ENCODE assay signal across 1 cellular context in the genomic region with DNA sequence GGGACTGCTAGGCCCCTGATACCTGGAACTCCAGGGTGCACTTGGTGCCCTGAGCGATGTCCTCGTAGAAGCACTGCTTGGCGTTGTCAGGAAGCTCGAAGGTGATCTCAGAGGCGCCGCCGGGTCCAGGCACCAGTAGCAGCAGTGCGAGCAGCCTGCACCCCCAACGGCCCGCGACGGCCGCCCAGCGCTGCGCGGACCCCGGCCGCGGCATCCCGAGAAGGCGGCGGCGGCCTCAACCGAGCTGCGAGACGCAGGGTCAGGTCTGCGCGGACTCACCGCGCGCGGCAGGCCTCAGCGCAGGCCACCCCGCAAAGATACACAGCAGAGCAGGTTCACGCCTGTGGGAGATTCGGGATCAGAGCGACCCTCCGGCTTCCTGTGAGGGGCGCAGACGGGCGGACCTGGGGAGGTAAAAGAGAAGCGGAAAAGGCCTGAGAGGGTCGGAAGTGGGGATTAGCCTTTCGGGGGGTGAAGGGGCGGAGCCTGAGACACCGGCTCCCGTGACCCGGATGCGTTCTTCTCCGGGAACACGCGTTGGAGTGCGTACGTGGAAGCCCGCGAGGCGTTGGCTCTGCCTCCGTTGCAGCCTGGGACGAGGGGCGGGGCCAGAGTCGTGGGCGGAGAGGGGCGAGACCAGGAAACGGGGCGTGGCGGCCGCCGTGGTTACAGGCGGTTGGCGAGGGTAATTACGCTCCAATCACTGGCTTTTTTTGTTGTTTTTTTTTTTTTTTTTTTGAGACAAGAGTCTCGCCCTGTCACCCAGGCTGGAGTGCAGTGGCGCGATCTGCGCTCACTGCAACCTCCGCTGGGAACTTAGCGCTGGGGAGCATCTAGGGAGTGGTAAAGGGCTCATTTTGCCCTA.
TF ChIP-seq lines count a peak whose summit lies in the region.

A gene (minus strand): TSS at position 458 of the 865 bp plus-strand sequence. CDS start 244 bp downstream, at position 214.

TF ChIP-seq in HepG2, 621 proteins besides CTCF, POLR2A, EP300 and RAD21 (continued from another document and continues in another):
- TF ChIP-seq, protein P1, sequence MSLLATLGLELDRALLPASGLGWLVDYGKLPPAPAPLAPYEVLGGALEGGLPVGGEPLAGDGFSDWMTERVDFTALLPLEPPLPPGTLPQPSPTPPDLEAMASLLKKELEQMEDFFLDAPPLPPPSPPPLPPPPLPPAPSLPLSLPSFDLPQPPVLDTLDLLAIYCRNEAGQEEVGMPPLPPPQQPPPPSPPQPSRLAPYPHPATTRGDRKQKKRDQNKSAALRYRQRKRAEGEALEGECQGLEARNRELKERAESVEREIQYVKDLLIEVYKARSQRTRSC (CRISPR knock-in tag; IDR thresholded peaks at IDR 0.05; ENCODE audit: low read depth): peak; percentile 65; the same call in 1 of the 2 replicates
- TF ChIP-seq ZMYM4 (CRISPR knock-in tag; IDR thresholded peaks at IDR 0.05) (peak; percentile 95), POGZ (CRISPR knock-in tag; IDR thresholded peaks at IDR 0.05) (peak; percentile 78), NFE2 (CRISPR knock-in tag; IDR thresholded peaks at IDR 0.05) (no peak), ZNF678 (CRISPR knock-in tag; IDR thresholded peaks at IDR 0.05) (peak; percentile 79; the same call in 1 of the 2 replicates), ZNF446 (CRISPR knock-in tag; IDR thresholded peaks at IDR 0.05) (peak; percentile 69; the same call in 1 of the 2 replicates), PHF20 (CRISPR knock-in tag; IDR thresholded peaks at IDR 0.05) (peak; percentile 88), ZNF224 (CRISPR knock-in tag; IDR thresholded peaks at IDR 0.05) (no peak), POLR2AphosphoS5 (IDR thresholded peaks at IDR 0.05; ENCODE audit: low read depth, low read length) (peak; percentile 85), NR1H2 (CRISPR knock-in tag; IDR thresholded peaks at IDR 0.05; ENCODE audit: borderline replicate concordance, low read depth) (peak; percentile 56; the same call in 1 of the 2 replicates), ZNF354B (CRISPR knock-in tag; IDR thresholded peaks at IDR 0.05) (peak; percentile 43; the same call in 1 of the 2 replicates), MEIS2 (CRISPR knock-in tag; IDR thresholded peaks at IDR 0.05) (peak; percentile 57), SIN3B (IDR thresholded peaks at IDR 0.05; ENCODE audit: low read length) (peak; percentile 43; the same call in 1 of the 2 replicates), FOXC1 (CRISPR knock-in tag; IDR thresholded peaks at IDR 0.05; ENCODE audit: borderline replicate concordance) (0 out of 2 replicates have a peak, but pooled peaks have one; percentile 74), MIXL1 (CRISPR knock-in tag; IDR thresholded peaks at IDR 0.05) (peak; percentile 61), PAX8 (CRISPR knock-in tag; IDR thresholded peaks at IDR 0.05; ENCODE audit: borderline replicate concordance) (peak; percentile 26; the same call in 1 of the 2 replicates), ZNF251 (CRISPR knock-in tag; IDR thresholded peaks at IDR 0.05) (no peak), MAZ (IDR thresholded peaks at IDR 0.05; ENCODE audit: borderline replicate concordance, low read depth, low read length) (peak; percentile 55; the same call in 1 of the 2 replicates), MAZ (CRISPR knock-in tag; IDR thresholded peaks at IDR 0.05; ENCODE audit: low read depth) (peak; percentile 69; the same call in 1 of the 2 replicates), FOSL2 (CRISPR knock-in tag; IDR thresholded peaks at IDR 0.05) (peak; percentile 14; the same call in 1 of the 2 replicates), NR2F6 (IDR thresholded peaks at IDR 0.05) (no peak), NR2F6 (CRISPR knock-in tag; IDR thresholded peaks at IDR 0.05) (peak; percentile 33; the same call in 1 of the 2 replicates), SIX1 (CRISPR knock-in tag; IDR thresholded peaks at IDR 0.05; ENCODE audit: borderline replicate concordance) (peak; percentile 42; the same call in 1 of the 2 replicates), MTF1 (CRISPR knock-in tag; IDR thresholded peaks at IDR 0.05) (no peak), NFRKB (IDR thresholded peaks at IDR 0.05) (no peak), DMAP1 (CRISPR knock-in tag; IDR thresholded peaks at IDR 0.05) (peak; percentile 98), ZNF556 (CRISPR knock-in tag; IDR thresholded peaks at IDR 0.05; ENCODE audit: borderline replicate concordance) (peak; percentile 72; the same call in 1 of the 2 replicates), FOXA3 (CRISPR knock-in tag; IDR thresholded peaks at IDR 0.05) (peak; percentile 52; the same call in 1 of the 2 replicates), RXRA (CRISPR knock-in tag; IDR thresholded peaks at IDR 0.05) (peak; percentile 40; the same call in 1 of the 2 replicates)
- TF ChIP-seq, protein P2, sequence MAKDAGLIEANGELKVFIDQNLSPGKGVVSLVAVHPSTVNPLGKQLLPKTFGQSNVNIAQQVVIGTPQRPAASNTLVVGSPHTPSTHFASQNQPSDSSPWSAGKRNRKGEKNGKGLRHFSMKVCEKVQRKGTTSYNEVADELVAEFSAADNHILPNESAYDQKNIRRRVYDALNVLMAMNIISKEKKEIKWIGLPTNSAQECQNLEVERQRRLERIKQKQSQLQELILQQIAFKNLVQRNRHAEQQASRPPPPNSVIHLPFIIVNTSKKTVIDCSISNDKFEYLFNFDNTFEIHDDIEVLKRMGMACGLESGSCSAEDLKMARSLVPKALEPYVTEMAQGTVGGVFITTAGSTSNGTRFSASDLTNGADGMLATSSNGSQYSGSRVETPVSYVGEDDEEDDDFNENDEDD (CRISPR knock-in tag; IDR thresholded peaks at IDR 0.05; ENCODE audit: borderline replicate concordance): peak; percentile 57; the same call in 1 of the 2 replicates
- TF ChIP-seq, protein P3, sequence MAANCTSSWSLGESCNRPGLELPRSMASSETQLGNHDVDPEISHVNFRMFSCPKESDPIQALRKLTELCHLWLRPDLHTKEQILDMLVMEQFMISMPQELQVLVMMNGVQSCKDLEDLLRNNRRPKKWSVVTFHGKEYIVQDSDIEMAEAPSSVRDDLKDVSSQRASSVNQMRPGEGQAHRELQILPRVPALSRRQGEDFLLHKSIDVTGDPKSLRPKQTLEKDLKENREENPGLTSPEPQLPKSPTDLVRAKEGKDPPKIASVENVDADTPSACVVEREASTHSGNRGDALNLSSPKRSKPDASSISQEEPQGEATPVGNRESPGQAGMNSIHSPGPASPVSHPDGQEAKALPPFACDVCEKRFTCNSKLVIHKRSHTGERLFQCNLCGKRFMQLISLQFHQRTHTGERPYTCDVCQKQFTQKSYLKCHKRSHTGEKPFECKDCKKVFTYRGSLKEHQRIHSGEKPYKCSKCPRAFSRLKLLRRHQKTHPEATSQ (CRISPR knock-in tag; IDR thresholded peaks at IDR 0.05; ENCODE audit: borderline replicate concordance): peak; percentile 77; the same call in 1 of the 2 replicates
- TF ChIP-seq, protein P4, sequence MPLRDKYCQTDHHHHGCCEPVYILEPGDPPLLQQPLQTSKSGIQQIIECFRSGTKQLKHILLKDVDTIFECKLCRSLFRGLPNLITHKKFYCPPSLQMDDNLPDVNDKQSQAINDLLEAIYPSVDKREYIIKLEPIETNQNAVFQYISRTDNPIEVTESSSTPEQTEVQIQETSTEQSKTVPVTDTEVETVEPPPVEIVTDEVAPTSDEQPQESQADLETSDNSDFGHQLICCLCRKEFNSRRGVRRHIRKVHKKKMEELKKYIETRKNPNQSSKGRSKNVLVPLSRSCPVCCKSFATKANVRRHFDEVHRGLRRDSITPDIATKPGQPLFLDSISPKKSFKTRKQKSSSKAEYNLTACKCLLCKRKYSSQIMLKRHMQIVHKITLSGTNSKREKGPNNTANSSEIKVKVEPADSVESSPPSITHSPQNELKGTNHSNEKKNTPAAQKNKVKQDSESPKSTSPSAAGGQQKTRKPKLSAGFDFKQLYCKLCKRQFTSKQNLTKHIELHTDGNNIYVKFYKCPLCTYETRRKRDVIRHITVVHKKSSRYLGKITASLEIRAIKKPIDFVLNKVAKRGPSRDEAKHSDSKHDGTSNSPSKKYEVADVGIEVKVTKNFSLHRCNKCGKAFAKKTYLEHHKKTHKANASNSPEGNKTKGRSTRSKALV (CRISPR knock-in tag; IDR thresholded peaks at IDR 0.05): peak; percentile 12; the same call in 1 of the 2 replicates
- TF ChIP-seq, protein P5, sequence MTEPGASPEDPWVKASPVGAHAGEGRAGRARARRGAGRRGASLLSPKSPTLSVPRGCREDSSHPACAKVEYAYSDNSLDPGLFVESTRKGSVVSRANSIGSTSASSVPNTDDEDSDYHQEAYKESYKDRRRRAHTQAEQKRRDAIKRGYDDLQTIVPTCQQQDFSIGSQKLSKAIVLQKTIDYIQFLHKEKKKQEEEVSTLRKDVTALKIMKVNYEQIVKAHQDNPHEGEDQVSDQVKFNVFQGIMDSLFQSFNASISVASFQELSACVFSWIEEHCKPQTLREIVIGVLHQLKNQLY (CRISPR knock-in tag; IDR thresholded peaks at IDR 0.05): peak; percentile 65; the same call in 1 of the 2 replicates
- TF ChIP-seq, protein P6, sequence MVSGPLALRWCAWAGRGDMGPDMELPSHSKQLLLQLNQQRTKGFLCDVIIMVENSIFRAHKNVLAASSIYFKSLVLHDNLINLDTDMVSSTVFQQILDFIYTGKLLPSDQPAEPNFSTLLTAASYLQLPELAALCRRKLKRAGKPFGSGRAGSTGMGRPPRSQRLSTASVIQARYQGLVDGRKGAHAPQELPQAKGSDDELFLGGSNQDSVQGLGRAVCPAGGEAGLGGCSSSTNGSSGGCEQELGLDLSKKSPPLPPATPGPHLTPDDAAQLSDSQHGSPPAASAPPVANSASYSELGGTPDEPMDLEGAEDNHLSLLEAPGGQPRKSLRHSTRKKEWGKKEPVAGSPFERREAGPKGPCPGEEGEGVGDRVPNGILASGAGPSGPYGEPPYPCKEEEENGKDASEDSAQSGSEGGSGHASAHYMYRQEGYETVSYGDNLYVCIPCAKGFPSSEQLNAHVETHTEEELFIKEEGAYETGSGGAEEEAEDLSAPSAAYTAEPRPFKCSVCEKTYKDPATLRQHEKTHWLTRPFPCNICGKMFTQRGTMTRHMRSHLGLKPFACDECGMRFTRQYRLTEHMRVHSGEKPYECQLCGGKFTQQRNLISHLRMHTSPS (CRISPR knock-in tag; IDR thresholded peaks at IDR 0.05; ENCODE audit: low read depth): peak; percentile 20
- TF ChIP-seq, protein P7, sequence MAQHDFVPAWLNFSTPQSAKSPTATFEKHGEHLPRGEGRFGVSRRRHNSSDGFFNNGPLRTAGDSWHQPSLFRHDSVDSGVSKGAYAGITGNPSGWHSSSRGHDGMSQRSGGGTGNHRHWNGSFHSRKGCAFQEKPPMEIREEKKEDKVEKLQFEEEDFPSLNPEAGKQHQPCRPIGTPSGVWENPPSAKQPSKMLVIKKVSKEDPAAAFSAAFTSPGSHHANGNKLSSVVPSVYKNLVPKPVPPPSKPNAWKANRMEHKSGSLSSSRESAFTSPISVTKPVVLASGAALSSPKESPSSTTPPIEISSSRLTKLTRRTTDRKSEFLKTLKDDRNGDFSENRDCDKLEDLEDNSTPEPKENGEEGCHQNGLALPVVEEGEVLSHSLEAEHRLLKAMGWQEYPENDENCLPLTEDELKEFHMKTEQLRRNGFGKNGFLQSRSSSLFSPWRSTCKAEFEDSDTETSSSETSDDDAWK (CRISPR knock-in tag; IDR thresholded peaks at IDR 0.05): no peak
- TF ChIP-seq, protein P8, sequence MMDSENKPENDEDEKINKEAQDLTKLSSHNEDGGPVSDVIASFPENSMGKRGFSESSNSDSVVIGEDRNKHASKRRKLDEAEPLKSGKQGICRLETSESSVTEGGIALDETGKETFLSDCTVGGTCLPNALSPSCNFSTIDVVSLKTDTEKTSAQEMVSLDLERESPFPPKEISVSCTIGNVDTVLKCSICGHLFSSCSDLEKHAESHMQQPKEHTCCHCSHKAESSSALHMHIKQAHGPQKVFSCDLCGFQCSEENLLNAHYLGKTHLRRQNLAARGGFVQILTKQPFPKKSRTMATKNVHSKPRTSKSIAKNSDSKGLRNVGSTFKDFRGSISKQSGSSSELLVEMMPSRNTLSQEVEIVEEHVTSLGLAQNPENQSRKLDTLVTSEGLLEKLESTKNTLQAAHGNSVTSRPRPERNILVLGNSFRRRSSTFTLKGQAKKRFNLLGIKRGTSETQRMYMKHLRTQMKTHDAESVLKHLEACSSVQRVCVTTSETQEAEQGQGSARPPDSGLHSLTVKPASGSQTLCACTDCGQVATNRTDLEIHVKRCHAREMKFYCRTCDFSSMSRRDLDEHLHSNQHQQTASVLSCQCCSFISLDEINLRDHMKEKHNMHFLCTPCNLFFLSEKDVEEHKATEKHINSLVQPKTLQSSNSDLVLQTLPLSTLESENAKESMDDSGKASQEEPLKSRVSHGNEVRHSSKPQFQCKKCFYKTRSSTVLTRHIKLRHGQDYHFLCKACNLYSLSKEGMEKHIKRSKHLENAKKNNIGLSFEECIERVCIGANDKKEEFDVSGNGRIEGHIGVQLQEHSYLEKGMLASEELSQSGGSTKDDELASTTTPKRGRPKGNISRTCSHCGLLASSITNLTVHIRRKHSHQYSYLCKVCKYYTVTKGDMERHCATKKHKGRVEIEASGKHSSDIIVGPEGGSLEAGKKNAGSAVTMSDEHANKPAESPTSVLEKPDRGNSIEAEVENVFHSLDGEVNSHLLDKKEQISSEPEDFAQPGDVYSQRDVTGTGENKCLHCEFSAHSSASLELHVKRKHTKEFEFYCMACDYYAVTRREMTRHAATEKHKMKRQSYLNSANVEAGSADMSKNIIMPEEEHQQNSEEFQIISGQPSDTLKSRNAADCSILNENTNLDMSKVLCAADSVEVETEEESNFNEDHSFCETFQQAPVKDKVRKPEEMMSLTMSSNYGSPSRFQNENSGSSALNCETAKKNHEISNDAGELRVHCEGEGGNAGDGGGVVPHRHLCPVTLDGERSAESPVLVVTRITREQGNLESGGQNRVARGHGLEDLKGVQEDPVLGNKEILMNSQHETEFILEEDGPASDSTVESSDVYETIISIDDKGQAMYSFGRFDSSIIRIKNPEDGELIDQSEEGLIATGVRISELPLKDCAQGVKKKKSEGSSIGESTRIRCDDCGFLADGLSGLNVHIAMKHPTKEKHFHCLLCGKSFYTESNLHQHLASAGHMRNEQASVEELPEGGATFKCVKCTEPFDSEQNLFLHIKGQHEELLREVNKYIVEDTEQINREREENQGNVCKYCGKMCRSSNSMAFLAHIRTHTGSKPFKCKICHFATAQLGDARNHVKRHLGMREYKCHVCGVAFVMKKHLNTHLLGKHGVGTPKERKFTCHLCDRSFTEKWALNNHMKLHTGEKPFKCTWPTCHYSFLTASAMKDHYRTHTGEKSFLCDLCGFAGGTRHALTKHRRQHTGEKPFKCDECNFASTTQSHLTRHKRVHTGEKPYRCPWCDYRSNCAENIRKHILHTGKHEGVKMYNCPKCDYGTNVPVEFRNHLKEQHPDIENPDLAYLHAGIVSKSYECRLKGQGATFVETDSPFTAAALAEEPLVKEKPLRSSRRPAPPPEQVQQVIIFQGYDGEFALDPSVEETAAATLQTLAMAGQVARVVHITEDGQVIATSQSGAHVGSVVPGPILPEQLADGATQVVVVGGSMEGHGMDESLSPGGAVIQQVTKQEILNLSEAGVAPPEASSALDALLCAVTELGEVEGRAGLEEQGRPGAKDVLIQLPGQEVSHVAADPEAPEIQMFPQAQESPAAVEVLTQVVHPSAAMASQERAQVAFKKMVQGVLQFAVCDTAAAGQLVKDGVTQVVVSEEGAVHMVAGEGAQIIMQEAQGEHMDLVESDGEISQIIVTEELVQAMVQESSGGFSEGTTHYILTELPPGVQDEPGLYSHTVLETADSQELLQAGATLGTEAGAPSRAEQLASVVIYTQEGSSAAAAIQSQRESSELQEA (CRISPR knock-in tag; IDR thresholded peaks at IDR 0.05; ENCODE audit: not compliant biosample characterization): peak; percentile 76
- TF ChIP-seq, protein P9, sequence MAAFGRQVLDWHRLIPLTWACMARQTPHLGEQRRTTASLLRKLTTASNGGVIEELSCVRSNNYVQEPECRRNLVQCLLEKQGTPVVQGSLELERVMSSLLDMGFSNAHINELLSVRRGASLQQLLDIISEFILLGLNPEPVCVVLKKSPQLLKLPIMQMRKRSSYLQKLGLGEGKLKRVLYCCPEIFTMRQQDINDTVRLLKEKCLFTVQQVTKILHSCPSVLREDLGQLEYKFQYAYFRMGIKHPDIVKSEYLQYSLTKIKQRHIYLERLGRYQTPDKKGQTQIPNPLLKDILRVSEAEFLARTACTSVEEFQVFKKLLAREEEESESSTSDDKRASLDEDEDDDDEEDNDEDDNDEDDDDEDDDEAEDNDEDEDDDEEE (CRISPR knock-in tag; IDR thresholded peaks at IDR 0.05): peak; percentile 75; the same call in 1 of the 2 replicates
